29 cellular contexts compared by ENCODE assay signal in the genomic region with DNA sequence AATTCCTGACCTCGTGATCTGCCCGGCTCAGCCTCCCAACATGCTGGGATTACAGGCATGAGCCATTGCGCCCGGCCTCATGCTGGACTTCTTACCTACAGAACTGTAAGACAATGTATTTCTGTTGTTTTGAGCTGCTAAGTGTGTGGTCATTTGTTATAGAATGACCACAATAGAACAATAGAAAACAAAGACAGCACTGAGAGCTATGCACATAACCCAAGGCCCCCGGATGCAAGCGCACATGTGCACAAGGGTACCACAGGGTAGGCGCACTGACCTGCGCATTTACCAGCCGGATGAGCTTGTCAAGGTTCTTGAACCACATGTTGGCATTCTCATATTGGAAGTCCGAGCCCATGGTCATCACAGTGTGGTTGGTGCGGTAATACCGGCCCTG. TPM values are rescaled to one million over a fixed set of nuclear protein-coding genes. Genes with fewer than 3 reads are reported as not detected.
"Had no signal": no experiment of that assay in that cellular context is flagged by ENCODE, and none has a peak within 500 bp of the region (broad histone marks: within the 10 kb centered on the region; RNA-seq: fewer than 3 reads in every experiment).

No MANE protein-coding gene starts in this region.

- ATAC-seq: activated CD4-positive, alpha-beta T cell treated with anti-CD3 and anti-CD28 coated beads for 36 hours; body of pancreas; Panc1 had no signal

- H3K27me3 ChIP-seq: ascending aorta, body of pancreas, SJCRH30 had no signal

- H3K27ac ChIP-seq: ascending aorta, body of pancreas, KMS-11, SJCRH30, WERI-Rb-1 had no signal

- H3K4me2 ChIP-seq: KMS-11, SK-N-SH had no signal

- DNase-seq: activated CD4-positive, alpha-beta memory T cell treated with anti-CD3 and anti-CD28 coated beads, Interleukin-2, amount 10 ng/mL, durations not matched to agents 7 days and 5 days; activated CD4-positive, alpha-beta T cell treated with anti-CD3 and anti-CD28 coated beads for 36 hours; activated CD4-positive, alpha-beta T cell treated with anti-CD3 and anti-CD28 coated beads, Interleukin-2, amount 50 U/mL, for 1 hour; activated effector memory CD4-positive, alpha-beta T cell treated with Interleukin-2 at 50 U/mL for 16 hours; activated naive CD4-positive, alpha-beta T cell; activated T-cell treated with anti-CD3 and anti-CD28 coated beads, Interleukin-2, amount 50 U/mL, for 1 hour; body of pancreas; NCI-H1092; NCI-H1417 treated with DMSO at 0.1 percent for 48 hours; NCI-H1694; NCI-H2029 treated with DMSO at 0.1 percent for 48 hours; NCI-H345; NCI-H510A; NCI-H69; NK-92 treated with Interleukin-12 subunit alpha and Interleukin-12 subunit beta, amount 100 ng/mL, for 24 hours; OCI-M1; Right ventricle myocardium superior; RPMI8226; SJCRH30; SK-N-SH; T-helper 1 cell; WERI-Rb-1 had no signal

- H3K9me3 ChIP-seq: ascending aorta, body of pancreas, SJCRH30, SK-N-SH had no signal

- H3K4me1 ChIP-seq: SJCRH30 had no signal

- H3K9ac ChIP-seq: KMS-11, SK-N-SH had no signal

- H3K4me3 ChIP-seq: ascending aorta, body of pancreas, SJCRH30 had no signal

RNA-seq across cellular contexts. Expression of gene GNG14, which starts 26.8 kb away (rescaled TPM):
- total RNA-seq: activated CD4-positive, alpha-beta memory T cell treated with anti-CD3 and anti-CD28 coated beads, Interleukin-2, amount 10 ng/mL, durations not matched to agents 7 days and 5 days; activated CD4-positive, alpha-beta T cell treated with anti-CD3 and anti-CD28 coated beads for 36 hours; activated CD8-positive, alpha-beta memory T cell treated with anti-CD3 and anti-CD28 coated beads for 36 hours; ascending aorta; body of pancreas; bronchial epithelial cell; MCF 10A; Right ventricle myocardium superior; SJCRH30; T-helper 2 cell treated with Interferon-gamma antibody and Interleukin-4, amounts not matched to agents 100 ng/mL and 5 ng/mL, for 36 hours had no signal
- polyA plus RNA-seq: SK-N-SH had no signal
